In the genomic region with DNA sequence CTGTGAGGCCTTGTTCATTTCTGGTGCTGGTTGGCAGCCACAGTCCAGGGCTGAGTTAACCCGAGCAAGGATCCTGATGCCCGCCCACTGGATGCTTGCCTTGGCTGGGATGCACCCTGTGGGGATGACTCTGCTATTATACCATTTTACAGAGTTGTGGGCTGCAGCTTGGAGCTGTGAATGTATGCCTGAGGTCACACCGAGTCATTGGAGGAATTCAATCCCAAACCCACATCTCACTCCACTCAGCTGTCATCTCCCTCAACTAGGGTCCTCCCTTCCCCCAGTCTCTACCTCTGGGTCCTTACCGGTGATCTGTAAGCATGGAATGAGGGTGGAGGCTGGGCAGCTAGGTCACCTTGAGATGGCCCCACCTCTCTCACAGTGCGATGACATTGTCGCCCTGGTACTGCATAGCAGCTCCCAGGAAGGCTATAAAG, we compare ENCODE assay signal across 14 cellular contexts. TPM values are rescaled to one million over a fixed set of nuclear protein-coding genes. Genes with fewer than 3 reads are reported as not detected.
A peak's percentile ranks its signal among the peaks of the same experiment; 100 is the strongest.
DNase-seq lines count a peak whose midpoint lies in the region; ATAC-seq, FAIRE-seq and TF ChIP-seq lines count a peak whose summit lies in the region.
"Had no signal": no experiment of that assay in that cellular context is flagged by ENCODE, and none has a peak within 500 bp of the region (broad histone marks: within the 10 kb centered on the region; RNA-seq: fewer than 3 reads in every experiment).

No MANE protein-coding gene starts in this region.

- no peak overlapping the region for H2AK5ac ChIP-seq in IMR-90 (ENCODE audit: low read depth, low read length)

- dilution Hi-C loops in IMR-90 (cut with HindIII; ENCODE audit: low sequenced_read_pairs, unreplicated experiment), result no loop called here
- dilution Hi-C loops in keratinocyte (cut with MboI; ENCODE audit: extremely low pct_ligation_motif_present, low sequenced_read_pairs), result no loop called here

- H3K4me3 ChIP-seq in IMR-90 (ENCODE audit: insufficient read depth, low read depth, low read length), result no peak overlapping the region
- no peak overlapping the region for H3K4me3 ChIP-seq in astrocyte of the cerebellum (ENCODE audit: low read depth, low read length)
- no peak overlapping the region for H3K4me3 ChIP-seq in keratinocyte (ENCODE audit: control insufficient read depth in 2 of 3, extremely low read depth in 1 of 3, insufficient read depth in 2 of 3, low read depth in 1 of 3, low read length in 3 of 3)
- no peak overlapping the region for H3K4me3 ChIP-seq in ascending aorta
- H3K4me3 ChIP-seq: esophagus squamous epithelium had no signal

- DNase-seq in AG08395 (ENCODE audit: low spot score) (peak; percentile 91), IMR-90 (peak; percentile 76), astrocyte of the cerebellum (ENCODE audit: low read depth) (peak; percentile 37), keratinocyte (ENCODE audit: low read depth, low spot score) (no peak), OCI-M2 (lab: John Stamatoyannopoulos, UW; ENCODE audit: unreplicated experiment) (no peak), GOT3 (lab: John Stamatoyannopoulos, UW) (no peak), ascending aorta (ENCODE audit: low spot score in 2 of 2) (no peak)
- no peak for DNase-seq in activated effector memory CD4-positive, alpha-beta T cell treated with Interleukin-2 at 50 U/mL for 16 hours
- DNase-seq: activated effector memory CD4-positive, alpha-beta T cell treated with anti-CD3 and anti-CD28 coated beads, Interleukin-2, amount 50 U/mL, for 16 hours; esophagus squamous epithelium; Karpas-422; NCI-H526; stimulated activated CD4-positive, alpha-beta T cell treated with anti-CD3 and anti-CD28 coated beads, Interleukin-15, amount 100 ng/mL, for 24 hours had no signal

- peaks cover 0 to 8% of the 10 kb centered on the region in 2 experiments; a peak in 1 of 4 replicates for H3K79me1 ChIP-seq in IMR-90 (ENCODE audit: low read depth in 1 of 2, low read length in 2 of 2)

- no peak for TF ChIP-seq POLR2A in IMR-90 (IDR thresholded peaks at IDR 0.05; ENCODE audit: low read depth, low read length)

- H4K8ac ChIP-seq in IMR-90 (ENCODE audit: low read depth in 2 of 2, low read length in 2 of 2), result no peak overlapping the region

- peaks cover 39% of the 10 kb centered on the region for H3K79me2 ChIP-seq in keratinocyte (ENCODE audit: control insufficient read depth, insufficient read depth, low read length)

- H3K23ac ChIP-seq in IMR-90 (ENCODE audit: low read depth, low read length), result no peak overlapping the region

- no peak overlapping the region for H3K56ac ChIP-seq in IMR-90 (ENCODE audit: extremely low read depth, insufficient read depth, low read length)

- H3K27me3 ChIP-seq in IMR-90 (ENCODE audit: control insufficient read depth, insufficient read depth, low read length), result no peaks in the 10 kb centered on the region
- H3K27me3 ChIP-seq in keratinocyte (ENCODE audit: control insufficient read depth, extremely low read depth, insufficient read depth, low read length), result no peaks in the 10 kb centered on the region
- no peaks in the 10 kb centered on the region for H3K27me3 ChIP-seq in ascending aorta
- H3K27me3 ChIP-seq: esophagus squamous epithelium had no signal

- H3K18ac ChIP-seq in IMR-90 (ENCODE audit: low read depth, low read length), result no peak overlapping the region

- in situ Hi-C loops in IMR-90 (cut with MboI; ENCODE audit: low sequenced_read_pairs) (no loop called here), astrocyte of the cerebellum (cut with HindIII; ENCODE audit: low sequenced_read_pairs) (no loop called here)

- no peaks in the 10 kb centered on the region for H3K9me3 ChIP-seq in IMR-90 (ENCODE audit: control insufficient read depth, insufficient read depth, low read length)
- H3K9me3 ChIP-seq in keratinocyte (ENCODE audit: control insufficient read depth, low read depth, low read length), result no peaks in the 10 kb centered on the region
- H3K9me3 ChIP-seq in ascending aorta, result no peaks in the 10 kb centered on the region
- H3K9me3 ChIP-seq: esophagus squamous epithelium had no signal

- H3K36me3 ChIP-seq in IMR-90 (ENCODE audit: control insufficient read depth, insufficient read depth, low read length), result peaks cover 4% of the 10 kb centered on the region
- peaks cover 29 to 31% of the 10 kb centered on the region in 2 experiments for H3K36me3 ChIP-seq in keratinocyte (ENCODE audit: control insufficient read depth in 2 of 2, extremely low read depth in 1 of 2, insufficient read depth in 2 of 2, low read length in 2 of 2)
- H3K36me3 ChIP-seq in ascending aorta, result peaks cover 7 to 13% of the 10 kb centered on the region in 2 donors

- no CpG with 5 or more reads among the region's 6 CpGs for WGBS in IMR-90 (ENCODE audit: extremely low coverage in 2 of 2, insufficient read length in 1 of 2), 2 experiments

- H2BK20ac ChIP-seq in IMR-90 (ENCODE audit: low read depth, low read length), result no peak overlapping the region

- H2AFZ ChIP-seq in IMR-90 (replicated peaks; ENCODE audit: low read length, poor library complexity), result peak overlapping the region; percentile 68
- H2AFZ ChIP-seq in keratinocyte (ENCODE audit: control insufficient read depth, low read length), result no peak overlapping the region

- intact Hi-C loops in IMR-90 (cut with micrococcal nuclease) (no loop called here), ascending aorta (cut with DNase I) (no loop called here)

- H4K91ac ChIP-seq in IMR-90 (ENCODE audit: insufficient read depth, low read depth, low read length), result no peak overlapping the region

- peaks cover 6% of the 10 kb centered on the region for H3K4me1 ChIP-seq in IMR-90 (ENCODE audit: control insufficient read depth, insufficient read depth, low read length)
- peaks cover 22% of the 10 kb centered on the region for H3K4me1 ChIP-seq in keratinocyte (ENCODE audit: control insufficient read depth, extremely low read depth, insufficient read depth, low read length)
- peaks cover 0 to 3% of the 10 kb centered on the region in 2 donors for H3K4me1 ChIP-seq in ascending aorta

- ATAC-seq in IMR-90 (ENCODE audit: low read depth), result peak; percentile 94

- CTCF ChIA-PET in IMR-90 (lab: Yijun Ruan, JAX), result interaction anchor here (1.0 kb wide), 1 partner anchor 11 kb away, joined by 3 read pairs; no protein-coding TSS in a partner anchor

- peaks cover 10% of the 10 kb centered on the region for H4K20me1 ChIP-seq in IMR-90 (ENCODE audit: insufficient read depth, low read length)
- no peaks in the 10 kb centered on the region for H4K20me1 ChIP-seq in keratinocyte (ENCODE audit: control insufficient read depth, extremely low read depth, insufficient read depth, low read length)

- peak overlapping the region; percentile 51; the same call in 1 of the 2 replicates for H3K4ac ChIP-seq in IMR-90 (ENCODE audit: low read depth, low read length)

- no peak overlapping the region for H4K5ac ChIP-seq in IMR-90 (ENCODE audit: low read depth, low read length)

- TF ChIP-seq CTCF in IMR-90 (conservative IDR thresholded peaks at IDR 0.05; ENCODE audit: low read depth, low read length) (no peak), astrocyte of the cerebellum (IDR thresholded peaks at IDR 0.05; ENCODE audit: low read depth, low read length, missing control alignments) (no peak), keratinocyte (optimal IDR thresholded peaks at IDR 0.05 in 1 of 3, IDR thresholded peaks at IDR 0.05 in 1 of 3, conservative IDR thresholded peaks at IDR 0.05 in 1 of 3; ENCODE audit: extremely low read depth in 1 of 3, insufficient read depth in 2 of 3, low read length in 3 of 3) (no peak), ascending aorta (IDR thresholded peaks at IDR 0.05) (no peak)

- no peak overlapping the region for H2BK15ac ChIP-seq in IMR-90 (ENCODE audit: low read depth, low read length)

- no peak for TF ChIP-seq RAD21 in IMR-90 (IDR thresholded peaks at IDR 0.05; ENCODE audit: low read length)

- peak overlapping the region; percentile 71 for H2AK9ac ChIP-seq in IMR-90 (replicated peaks; ENCODE audit: low read depth, low read length, poor library complexity)

- H3K14ac ChIP-seq in IMR-90 (replicated peaks; ENCODE audit: low read depth, low read length), result 0 out of 2 replicates have a peak overlapping the region, but pooled peaks have one; percentile 15

- POLR2A ChIA-PET in IMR-90 (lab: Charles Lee; ENCODE audit: unreplicated experiment), result no interaction called here

- H3K4me2 ChIP-seq in IMR-90 (ENCODE audit: low read depth, low read length) (no peak overlapping the region), keratinocyte (ENCODE audit: control insufficient read depth, extremely low read depth, insufficient read depth, low read depth, low read length) (peak overlapping the region; percentile 57)

- no peak overlapping the region for H3K9ac ChIP-seq in IMR-90 (ENCODE audit: low read depth, low read length)
- peak overlapping the region; percentile 7 for H3K9ac ChIP-seq in keratinocyte (ENCODE audit: control insufficient read depth, extremely low read depth, insufficient read depth, low read length)

- no peak overlapping the region for H2BK5ac ChIP-seq in IMR-90 (ENCODE audit: low read depth, low read length, poor library complexity, severe bottlenecking)

- H2BK120ac ChIP-seq in IMR-90 (ENCODE audit: low read depth, low read length), result no peak overlapping the region

- H3K27ac ChIP-seq in IMR-90 (ENCODE audit: insufficient read depth, low read length), result no peak overlapping the region
- H3K27ac ChIP-seq in keratinocyte (ENCODE audit: control insufficient read depth, insufficient read depth, low read length), result peak overlapping the region; percentile 28
- H3K27ac ChIP-seq in ascending aorta, result no peak overlapping the region
- H3K27ac ChIP-seq: C4-2B, esophagus squamous epithelium had no signal

- peak; percentile 65 for FAIRE-seq in keratinocyte (lab: Jason Lieb, UNC)

- no TSS peak for BruUV-seq in IMR-90 (replicated peaks; lab: Mats Ljungman, UMichigan)

- H3K9me1 ChIP-seq in IMR-90 (ENCODE audit: insufficient read depth, low read length) (peaks cover 11% of the 10 kb centered on the region), keratinocyte (ENCODE audit: control insufficient read depth, extremely low read depth, insufficient read depth, low read length) (peaks cover 5% of the 10 kb centered on the region)

RNA-seq across cellular contexts. Expression of a gene that starts 22.1 kb away (rescaled TPM):
- 48.3 and 57.2 TPM in 2 replicates for total RNA-seq in IMR-90 (2012; rRNA removed)
- polyA plus RNA-seq in IMR-90 (2012; rRNA removed), result 38.3 and 43.8 TPM in 2 replicates
- polyA plus RNA-seq in IMR-90 (2012; cell fraction: cytosol; rRNA removed), result 29.7 and 33.1 TPM in 2 replicates
- polyA plus RNA-seq in IMR-90 (2012; cell fraction: nucleus; rRNA removed; ENCODE audit: low replicate concordance), result 23.5 and 28.3 TPM in 2 replicates
- polyA plus RNA-seq in keratinocyte, result 134 to 172 TPM (median 148 TPM) in 3 replicates
- 29.2 TPM for polyA plus RNA-seq in keratinocyte (2011; ENCODE audit: low read depth)
- 140 and 168 TPM in 2 replicates for polyA plus RNA-seq in keratinocyte (2011; cell fraction: cytosol; rRNA removed)
- polyA plus RNA-seq in keratinocyte (2011; cell fraction: nucleus; rRNA removed), result 73.7 and 78.1 TPM in 2 replicates
- 61.7 and 126 TPM in 2 replicates for polyA plus RNA-seq in keratinocyte (2012; ENCODE audit: low replicate concordance)
- 148 to 206 TPM (median 152 TPM) in 3 replicates for polyA minus RNA-seq in keratinocyte
- 85.2 TPM for polyA minus RNA-seq in keratinocyte (2011; cell fraction: cytosol; rRNA and poly(A)+ RNA removed)
- polyA minus RNA-seq in keratinocyte (2011; cell fraction: nucleus; rRNA and poly(A)+ RNA removed), result 36.5 and 51.9 TPM in 2 replicates
- 23.7 TPM for total RNA-seq in ascending aorta

RNA-seq across cellular contexts. Expression of a gene that starts 27.5 kb away (rescaled TPM):
- total RNA-seq in IMR-90 (2012; rRNA removed) (0.83 and 0.90 TPM in 2 replicates), ascending aorta (6.1 TPM)
- polyA plus RNA-seq in IMR-90 (2012; rRNA removed) (4.0 and 4.6 TPM in 2 replicates), keratinocyte (1.8 to 3.5 TPM (median 2.8 TPM) in 3 replicates)
- 2.3 and 5.7 TPM in 2 replicates for polyA plus RNA-seq in IMR-90 (2012; cell fraction: cytosol; rRNA removed)
- polyA plus RNA-seq in IMR-90 (2012; cell fraction: nucleus; rRNA removed; ENCODE audit: low replicate concordance), result 3.0 and 6.5 TPM in 2 replicates
- 0.77 TPM for polyA plus RNA-seq in keratinocyte (2011; ENCODE audit: low read depth)
- 2.3 and 4.2 TPM in 2 replicates for polyA plus RNA-seq in keratinocyte (2011; cell fraction: cytosol; rRNA removed)
- polyA plus RNA-seq in keratinocyte (2011; cell fraction: nucleus; rRNA removed), result 4.7 and 7.4 TPM in 2 replicates
- polyA plus RNA-seq in keratinocyte (2012; ENCODE audit: low replicate concordance), result 3.6 and 6.7 TPM in 2 replicates
- polyA minus RNA-seq in keratinocyte, result 3.8 to 7.1 TPM (median 4.2 TPM) in 3 replicates
- polyA minus RNA-seq in keratinocyte (2011; cell fraction: cytosol; rRNA and poly(A)+ RNA removed), result 6.9 TPM
- polyA minus RNA-seq in keratinocyte (2011; cell fraction: nucleus; rRNA and poly(A)+ RNA removed), result 3.2 and 3.4 TPM in 2 replicates

RNA-seq across cellular contexts. Expression of a gene that starts 35.7 kb away (rescaled TPM):
- total RNA-seq in IMR-90 (2012; rRNA removed), result under 0.01 TPM in 2 replicates
- polyA plus RNA-seq in IMR-90 (2012; rRNA removed), result 0.10 and 0.12 TPM in 2 replicates
- 0.01 and 0.07 TPM in 2 replicates for polyA plus RNA-seq in IMR-90 (2012; cell fraction: cytosol; rRNA removed)
- polyA plus RNA-seq in IMR-90 (2012; cell fraction: nucleus; rRNA removed; ENCODE audit: low replicate concordance), result 0.33 and 0.38 TPM in 2 replicates
- polyA plus RNA-seq in keratinocyte, result 0.10 to 0.28 TPM (median 0.11 TPM) in 3 replicates
- polyA plus RNA-seq in keratinocyte (2011; ENCODE audit: low read depth), result 0.79 TPM
- polyA plus RNA-seq in keratinocyte (2011; cell fraction: cytosol; rRNA removed), result 0.18 and 0.19 TPM in 2 replicates
- 1.6 and 1.9 TPM in 2 replicates for polyA plus RNA-seq in keratinocyte (2011; cell fraction: nucleus; rRNA removed)
- 0.13 and 1.1 TPM in 2 replicates for polyA plus RNA-seq in keratinocyte (2012; ENCODE audit: low replicate concordance)
- 0.30 to 0.66 TPM (median 0.38 TPM) in 3 replicates for polyA minus RNA-seq in keratinocyte
- polyA minus RNA-seq in keratinocyte (2011; cell fraction: cytosol; rRNA and poly(A)+ RNA removed), result not detected
- 1.1 and 1.9 TPM in 2 replicates for polyA minus RNA-seq in keratinocyte (2011; cell fraction: nucleus; rRNA and poly(A)+ RNA removed)
- 3.9 TPM for total RNA-seq in ascending aorta

Comparison
In these comparisons a context has a peak if more than half of its experiments do, and no peak if none do; other contexts are left out.
1. DNase-seq: peak in AG08395 (single experiment), IMR-90 (single experiment) and astrocyte of the cerebellum (single experiment); none in keratinocyte (single experiment), OCI-M2 (single experiment), GOT3 (single experiment), ascending aorta (0 of 2) and activated effector memory CD4-positive, alpha-beta T cell treated with Interleukin-2 at 50 U/mL for 16 hours (single experiment).